22 cellular contexts compared by ENCODE assay signal in the genomic region with DNA sequence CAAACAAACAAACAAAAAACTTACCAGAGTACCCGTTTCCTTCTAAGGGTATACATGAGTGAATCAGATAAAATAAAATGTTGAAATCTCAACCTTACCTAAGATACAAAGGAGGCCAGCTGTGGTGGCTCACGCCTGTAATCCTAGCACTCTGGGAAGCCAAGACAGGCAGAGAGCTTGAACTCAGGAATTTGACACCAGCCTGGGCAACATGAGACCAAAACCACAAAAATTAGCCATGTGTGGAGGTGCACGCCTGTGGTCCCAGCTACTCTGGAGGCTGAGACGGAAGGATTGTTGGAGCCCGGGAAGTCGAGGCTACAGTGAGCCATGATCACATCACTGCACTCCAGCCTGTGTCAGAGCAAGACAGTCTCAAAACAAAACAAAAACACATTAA.
"Had no signal": no experiment of that assay in that cellular context is flagged by ENCODE, and none has a peak within 500 bp of the region (broad histone marks: within the 10 kb centered on the region; RNA-seq: fewer than 3 reads in every experiment).

No MANE protein-coding gene starts in this region.

- DNase-seq: activated B cell treated with CpG ODN at 0.5 μM for 24 hours; activated CD4-positive, alpha-beta T cell treated with anti-CD3 and anti-CD28 coated beads for 4 hours; activated CD4-positive, alpha-beta T cell treated with anti-CD3 and anti-CD28 coated beads, Interleukin-2, amount 50 U/mL, for 48 hours; activated effector memory CD4-positive, alpha-beta T cell treated with Interleukin-2 at 50 U/mL for 16 hours; activated naive CD4-positive, alpha-beta T cell treated with anti-CD3 and anti-CD28 coated beads for 36 hours; activated naive CD8-positive, alpha-beta T cell treated with anti-CD3 and anti-CD28 coated beads, Interleukin-2, amount 50 U/mL, for 24 hours; activated T-cell treated with anti-CD3 and anti-CD28 coated beads, Interleukin-2, amount 50 U/mL, for 48 hours; brain microvascular endothelial cell; caudate nucleus; dermis blood vessel endothelial cell; effector CD8-positive, alpha-beta T cell; foreskin melanocyte; glutamatergic neuron; immature natural killer cell; kidney glomerular epithelial cell; left ventricle myocardium superior; mammary epithelial cell; natural killer cell; stimulated activated CD4-positive, alpha-beta T cell treated with anti-CD3 and anti-CD28 coated beads, Interleukin-12 subunit alpha, Interleukin-12 subunit beta, amount 100 ng/mL, for 4 hours; tibial artery had no signal

- H3K4me2 ChIP-seq: hepatocyte had no signal

- H3K9me3 ChIP-seq: ascending aorta, tibial artery had no signal

- H3K27me3 ChIP-seq: ascending aorta, brain microvascular endothelial cell, hepatocyte, tibial artery had no signal

- H3K27ac ChIP-seq: ascending aorta, brain microvascular endothelial cell, hepatocyte, tibial artery had no signal

- H3K4me3 ChIP-seq: ascending aorta, hepatocyte, tibial artery had no signal

- ATAC-seq: activated naive CD8-positive, alpha-beta T cell treated with anti-CD3 and anti-CD28 coated beads, Interleukin-2, amount 50 U/mL, for 24 hours; left ventricle myocardium superior; natural killer cell had no signal

- H3K4me1 ChIP-seq: ascending aorta, tibial artery had no signal

- H2AFZ ChIP-seq: hepatocyte had no signal

- H3K79me2 ChIP-seq: hepatocyte had no signal
